Comparison of ENCODE assay signal across 1 cellular context in genomic region chr5:31197183-31197582, GRCh38.
A peak's percentile ranks its signal among the peaks of the same experiment; 100 is the strongest.
TF ChIP-seq lines count a peak whose summit lies in the region.

No MANE protein-coding gene starts in this region.

TF ChIP-seq in IMR-90, 13 proteins besides CTCF, POLR2A, EP300 and RAD21:
- TF ChIP-seq RCOR1 (IDR thresholded peaks at IDR 0.05; ENCODE audit: insufficient replicate concordance, low read length) (peak; percentile 24), MAZ (IDR thresholded peaks at IDR 0.05; ENCODE audit: borderline replicate concordance, low read depth, low read length) (no peak), FOS (IDR thresholded peaks at IDR 0.05; ENCODE audit: low read depth, low read length) (peak; percentile 79), ELK1 (IDR thresholded peaks at IDR 0.05; ENCODE audit: borderline replicate concordance, low read depth, low read length) (no peak), NFE2L2 (IDR thresholded peaks at IDR 0.05; ENCODE audit: low read depth, low read length) (peak; percentile 94), RFX5 (IDR thresholded peaks at IDR 0.05; ENCODE audit: low read depth, low read length) (no peak), SMC3 (IDR thresholded peaks at IDR 0.05; ENCODE audit: low read depth, low read length) (no peak), CEBPB (IDR thresholded peaks at IDR 0.05; ENCODE audit: low read depth, low read length) (peak; percentile 23; the same call in 1 of the 2 replicates), MXI1 (IDR thresholded peaks at IDR 0.05; ENCODE audit: borderline replicate concordance, low read depth, low read length) (no peak), MAFK (IDR thresholded peaks at IDR 0.05; ENCODE audit: low read depth, low read length) (peak; percentile 77), BHLHE40 (IDR thresholded peaks at IDR 0.05; ENCODE audit: low read depth, low read length) (peak; percentile 58), CHD1 (IDR thresholded peaks at IDR 0.05; ENCODE audit: low read depth, low read length) (no peak)
- TF ChIP-seq, protein P1, sequence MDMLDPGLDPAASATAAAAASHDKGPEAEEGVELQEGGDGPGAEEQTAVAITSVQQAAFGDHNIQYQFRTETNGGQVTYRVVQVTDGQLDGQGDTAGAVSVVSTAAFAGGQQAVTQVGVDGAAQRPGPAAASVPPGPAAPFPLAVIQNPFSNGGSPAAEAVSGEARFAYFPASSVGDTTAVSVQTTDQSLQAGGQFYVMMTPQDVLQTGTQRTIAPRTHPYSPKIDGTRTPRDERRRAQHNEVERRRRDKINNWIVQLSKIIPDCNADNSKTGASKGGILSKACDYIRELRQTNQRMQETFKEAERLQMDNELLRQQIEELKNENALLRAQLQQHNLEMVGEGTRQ (IDR thresholded peaks at IDR 0.05; ENCODE audit: low read depth, low read length) = no peak
